ENCODE assay signal across 20 cellular contexts in the genomic region with DNA sequence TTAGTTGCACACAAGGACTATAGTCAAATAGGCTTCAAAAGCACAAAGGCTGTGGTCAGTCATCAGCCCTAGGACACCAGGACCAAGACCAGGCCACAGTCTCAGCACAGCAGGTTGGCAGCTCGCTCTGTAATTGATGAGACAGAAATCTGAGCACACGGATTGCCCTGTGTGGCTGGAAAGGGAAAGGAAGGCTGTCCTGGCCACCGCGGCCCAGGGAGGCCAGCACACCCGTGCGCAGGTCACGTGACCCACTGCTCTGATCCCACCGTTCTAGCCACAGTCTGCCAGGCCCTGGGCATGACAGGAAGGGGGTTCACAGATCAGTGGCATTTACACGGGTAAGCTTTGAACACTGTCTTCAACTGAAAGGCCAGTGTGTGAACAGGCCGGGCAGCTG. TPM values are rescaled to one million over a fixed set of nuclear protein-coding genes. Genes with fewer than 3 reads are reported as not detected.
DNase-seq lines count a peak whose midpoint lies in the region; ATAC-seq, FAIRE-seq and TF ChIP-seq lines count a peak whose summit lies in the region.
"Had no signal": no experiment of that assay in that cellular context is flagged by ENCODE, and none has a peak within 500 bp of the region (broad histone marks: within the 10 kb centered on the region; RNA-seq: fewer than 3 reads in every experiment).

No MANE protein-coding gene starts in this region.

- TF ChIP-seq RAD21 in GM12878 (IDR thresholded peaks at IDR 0.05; ENCODE audit: insufficient read depth, low read depth, low read length), result no peak

- TF ChIP-seq POLR2A in GM12878 (IDR thresholded peaks at IDR 0.05; ENCODE audit: low read depth, low read length), result no peak

- H3K23me2 ChIP-seq in H9 (ENCODE audit: insufficient read length, low read depth, low read length, poor library complexity, severe bottlenecking), result peaks cover 7% of the 10 kb centered on the region

- no peak overlapping the region for H3K56ac ChIP-seq in H9 (ENCODE audit: insufficient read length, low read depth, low read length)

- H4K20me1 ChIP-seq in H9 (ENCODE audit: control insufficient read depth, insufficient read depth, insufficient read length) (no peaks in the 10 kb centered on the region), GM12878 (ENCODE audit: control insufficient read depth, insufficient read depth) (no peaks in the 10 kb centered on the region)

- no peak overlapping the region for H3K27ac Mint-ChIP-seq in H9
- H3K27ac Mint-ChIP-seq: CD8-positive, alpha-beta T cell had no signal

- H3K36me3 ChIP-seq in GM12878 (ENCODE audit: control insufficient read depth in 2 of 2, insufficient read depth in 2 of 2, low read length in 1 of 2), result no peaks in the 10 kb centered on the region
- H3K36me3 ChIP-seq in neuronal stem cell (replicated peaks in 1 of 2; ENCODE audit: control insufficient read depth in 2 of 2, insufficient read depth in 2 of 2, low read length in 2 of 2), result no peaks in the 10 kb centered on the region
- H3K36me3 ChIP-seq in skeletal muscle tissue (ENCODE audit: control insufficient read depth in 3 of 3, insufficient read depth in 3 of 3, low read length in 3 of 3), result no peaks in the 10 kb centered on the region
- H3K36me3 ChIP-seq: BLaER1 had no signal

- no peak overlapping the region for H2BK15ac ChIP-seq in H9 (ENCODE audit: low read depth, low read length)
- H2BK15ac ChIP-seq in neuronal stem cell (ENCODE audit: low read length), result no peak overlapping the region

- H3K4me3 ChIP-seq in GM12878 (no peak overlapping the region), neuronal stem cell (ENCODE audit: low read length in 2 of 2) (no peak overlapping the region), skeletal muscle tissue (ENCODE audit: low read length in 3 of 3) (no peak overlapping the region)
- H3K4me3 ChIP-seq: BLaER1, PC-9 had no signal

- H3K4me2 ChIP-seq in H9 (ENCODE audit: insufficient read depth, insufficient read length, low read length), result no peak overlapping the region
- H3K4me2 ChIP-seq in GM12878 (ENCODE audit: control insufficient read depth, insufficient read depth), result no peak overlapping the region
- H3K4me2 ChIP-seq in neuronal stem cell (ENCODE audit: insufficient read depth, low read length, poor library complexity, severe bottlenecking), result no peak overlapping the region
- H3K4me2 ChIP-seq: BLaER1, PC-9 had no signal

- SMC1A ChIA-PET in GM12878 (lab: Charles Lee; ENCODE audit: uncharacterized antibody, unreplicated experiment), result interaction anchor here (1.0 kb wide), 1 partner anchor 54 kb away, joined by 3 read pairs; no protein-coding TSS in a partner anchor

- H3K4ac ChIP-seq in H9 (ENCODE audit: low read depth, low read length) (no peak overlapping the region), neuronal stem cell (ENCODE audit: low read length) (no peak overlapping the region)

- H3K27me3 Mint-ChIP-seq in H9 (ENCODE audit: low read depth), result peaks cover 10% of the 10 kb centered on the region

- H3K18ac ChIP-seq in H9 (ENCODE audit: insufficient read length, low read depth, low read length) (peak overlapping the region; percentile 18), neuronal stem cell (ENCODE audit: low read length) (no peak overlapping the region)

- H4K91ac ChIP-seq in H9 (ENCODE audit: insufficient read length, low read depth, low read length) (no peak overlapping the region), neuronal stem cell (ENCODE audit: low read depth, low read length, poor library complexity) (no peak overlapping the region)

- H3K4me1 ChIP-seq in H9 (ENCODE audit: insufficient read depth, low read length) (no peaks in the 10 kb centered on the region), GM12878 (ENCODE audit: control insufficient read depth, insufficient read depth, low read length) (0 out of 2 replicates have a peak, but pooled peaks cover 5% of the 10 kb centered on the region), neuronal stem cell (ENCODE audit: control insufficient read depth in 2 of 2, insufficient read depth in 1 of 2, low read depth in 1 of 2, low read length in 2 of 2) (peaks cover 4 to 5% of the 10 kb centered on the region in 2 donors), skeletal muscle tissue (ENCODE audit: control insufficient read depth in 3 of 3, insufficient read depth in 3 of 3, low read length in 3 of 3) (peaks cover 11 to 38% (median 23%) of the 10 kb centered on the region in 3 donors)

- intact Hi-C loops in GM12878 (cut with micrococcal nuclease; ENCODE audit: unreplicated experiment), result no loop called here

- CTCF ChIA-PET in GM12878 (lab: Yijun Ruan, JAX), result interaction anchor here (0.7 to 3.5 kb wide), 4 partner anchors 29 to 185 kb away, joined by 3 to 18 read pairs (median 3); no protein-coding TSS in a partner anchor

- H3K79me1 ChIP-seq in H9 (ENCODE audit: insufficient read depth, low read depth, low read length, poor library complexity, severe bottlenecking) (no peaks in the 10 kb centered on the region), neuronal stem cell (ENCODE audit: low read depth, low read length) (peaks cover 4% of the 10 kb centered on the region)

- no peak overlapping the region for H4K5ac ChIP-seq in H9 (ENCODE audit: insufficient read length, low read depth, low read length)

- peaks cover 0 to 3% of the 10 kb centered on the region in 2 experiments; a peak in 3 of 5 replicates for H3K9me3 Mint-ChIP-seq in H9
- H3K9me3 Mint-ChIP-seq: CD8-positive, alpha-beta T cell had no signal

- no peaks in the 10 kb centered on the region for H3K9me3 ChIP-seq in H9 (ENCODE audit: control insufficient read depth, low read depth, low read length)
- no peaks in the 10 kb centered on the region; the same call in 2 of the 3 replicates for H3K9me3 ChIP-seq in GM12878 (replicated peaks; ENCODE audit: control insufficient read depth, insufficient read depth, low read length)
- peaks cover 0 to 4% of the 10 kb centered on the region in 2 donors for H3K9me3 ChIP-seq in neuronal stem cell (replicated peaks in 1 of 2; ENCODE audit: control insufficient read depth in 2 of 2, insufficient read depth in 1 of 2, low read depth in 1 of 2, low read length in 2 of 2)
- H3K9me3 ChIP-seq in skeletal muscle tissue (ENCODE audit: control insufficient read depth in 3 of 3, low read length in 3 of 3), result no peaks in the 10 kb centered on the region
- H3K9me3 ChIP-seq: BLaER1 had no signal

- no peak for TF ChIP-seq EP300 in GM12878 (IDR thresholded peaks at IDR 0.05; ENCODE audit: borderline replicate concordance in 1 of 2, control insufficient read depth in 1 of 2, low read depth in 2 of 2, low read length in 2 of 2)

- no CpG with 5 or more reads among the region's 10 CpGs for WGBS in H9 (ENCODE audit: extremely low coverage, insufficient read length, low lambda C conversion rate)
- WGBS in GM12878 (ENCODE audit: insufficient coverage, insufficient replicate concordance, low lambda C conversion rate, missing lambda C conversion rate), result 57% methylated on average over 10 of the region's 10 CpGs
- WGBS in neuronal stem cell (ENCODE audit: extremely low coverage in 2 of 2, insufficient read length in 2 of 2, insufficient replicate concordance in 1 of 2), 2 donors, result no CpG with 5 or more reads among the region's 10 CpGs

- no peak overlapping the region for H3T11ph ChIP-seq in H9 (ENCODE audit: low read length)

- POLR2A ChIA-PET in GM12878 (lab: Charles Lee), result no interaction called here

- no peak for FAIRE-seq in GM12878 (lab: Jason Lieb, UNC)
- FAIRE-seq: GM12892, H54 had no signal

- no peak overlapping the region for H2AFZ ChIP-seq in H9 (ENCODE audit: low read length)
- no peak overlapping the region for H2AFZ ChIP-seq in GM12878 (ENCODE audit: control insufficient read depth, low read depth, low read length)
- H2AFZ ChIP-seq in neuronal stem cell (ENCODE audit: low read length), result no peak overlapping the region
- H2AFZ ChIP-seq: PC-9 had no signal

- no peak overlapping the region for H3K9ac ChIP-seq in H9 (ENCODE audit: extremely low read depth, insufficient read length, low read length)
- no peak overlapping the region for H3K9ac ChIP-seq in GM12878 (ENCODE audit: control insufficient read depth, insufficient read depth, low read length)
- H3K9ac ChIP-seq in neuronal stem cell (ENCODE audit: low read depth, low read length, poor library complexity), result no peak overlapping the region
- no peak overlapping the region for H3K9ac ChIP-seq in skeletal muscle tissue (ENCODE audit: low read depth in 1 of 3, low read length in 3 of 3)
- H3K9ac ChIP-seq: BLaER1 had no signal

- no peak overlapping the region for H3K4me3 Mint-ChIP-seq in H9
- H3K4me3 Mint-ChIP-seq: CD8-positive, alpha-beta T cell had no signal

- H2BK5ac ChIP-seq in H9 (ENCODE audit: insufficient read length, low read length) (no peak overlapping the region), neuronal stem cell (ENCODE audit: low read length) (no peak overlapping the region)

- no peak overlapping the region for H2BK12ac ChIP-seq in H9 (ENCODE audit: insufficient read length, low read depth, low read length)
- no peak overlapping the region for H2BK12ac ChIP-seq in neuronal stem cell (ENCODE audit: low read length)

- peaks cover 22 to 24% of the 10 kb centered on the region in 2 experiments for H3K4me1 Mint-ChIP-seq in H9

- RAD21 ChIA-PET in GM12878 (lab: Charles Lee; ENCODE audit: unreplicated experiment), result interaction anchor here (1.0 to 1.1 kb wide), 2 partner anchors 58 to 66 kb away, joined by 3 read pairs; no protein-coding TSS in a partner anchor

- DNase-seq in H9 (no peak), GM12878 (ENCODE audit: low read depth, low spot score) (no peak), neuronal stem cell (ENCODE audit: low spot score) (no peak), hippocampal formation (lab: John Stamatoyannopoulos, UW) (no peak), NCI-H82 treated with DMSO at 0.1 percent for 48 hours (lab: John Stamatoyannopoulos, UW; ENCODE audit: unreplicated experiment) (no peak), GF-D8 (lab: John Stamatoyannopoulos, UW) (no peak)
- DNase-seq: Calu3; CD8-positive, alpha-beta T cell; DMS53; EL; NCI-H1417 treated with DMSO at 0.1 percent for 48 hours; NCI-H187 treated with DMSO at 0.1 percent for 48 hours; NCI-H2227 treated with DMSO at 0.1 percent for 48 hours; NCI-H524; NCI-H82; PC-9 had no signal

- H4K8ac ChIP-seq in H9 (replicated peaks; ENCODE audit: insufficient read length, low read depth, low read length), result no peak overlapping the region
- no peak overlapping the region for H4K8ac ChIP-seq in neuronal stem cell (ENCODE audit: low read depth, low read length)

- H3K23ac ChIP-seq in H9 (ENCODE audit: insufficient read length, low read depth, low read length) (no peak overlapping the region), neuronal stem cell (ENCODE audit: low read depth, low read length, poor library complexity) (no peak overlapping the region)

- BruUV-seq in GM12878 (replicated peaks; lab: Mats Ljungman, UMichigan), result no TSS peak

- TF ChIP-seq CTCF in H9 (conservative IDR thresholded peaks at IDR 0.05), result no peak
- TF ChIP-seq CTCF in GM12878 (IDR thresholded peaks at IDR 0.05 in 2 of 3, conservative IDR thresholded peaks at IDR 0.05 in 1 of 3; ENCODE audit: control insufficient read depth in 2 of 3, extremely low read depth in 1 of 3, insufficient read depth in 1 of 3, low read depth in 3 of 3, low read length in 3 of 3), result no peak

- peaks cover 0 to 2% (median 0%) of the 10 kb centered on the region in 3 experiments; a peak in 2 of 7 replicates for H3K36me3 Mint-ChIP-seq in H9 (ENCODE audit: insufficient read depth in 1 of 3, low read depth in 3 of 3)

- H3K79me2 ChIP-seq in H9 (ENCODE audit: insufficient read depth, low read length), result no peaks in the 10 kb centered on the region
- H3K79me2 ChIP-seq in GM12878 (ENCODE audit: control insufficient read depth, insufficient read depth, low read length), result no peaks in the 10 kb centered on the region

- H2BK20ac ChIP-seq in H9 (ENCODE audit: low read depth, low read length, poor library complexity, severe bottlenecking), result no peak overlapping the region

- in situ Hi-C loops in GM12878 (cut with MboI), result no loop called here

- no peak overlapping the region for H3K27ac ChIP-seq in H9 (ENCODE audit: insufficient read length, low read depth, low read length)
- H3K27ac ChIP-seq in GM12878 (ENCODE audit: control insufficient read depth, insufficient read depth), result no peak overlapping the region
- H3K27ac ChIP-seq in neuronal stem cell (replicated peaks; ENCODE audit: low read length), result no peak overlapping the region
- peak overlapping the region; percentile 15 for H3K27ac ChIP-seq in skeletal muscle tissue (ENCODE audit: low read depth, low read length)
- H3K27ac ChIP-seq: BLaER1, PC-9 had no signal

- H2AK5ac ChIP-seq in H9 (ENCODE audit: insufficient read length, low read length), result no peak overlapping the region
- peak overlapping the region; percentile 15 for H2AK5ac ChIP-seq in neuronal stem cell (ENCODE audit: low read depth, low read length)

- H3K27me3 ChIP-seq in H9 (ENCODE audit: insufficient read depth, low read length) (peaks cover 9% of the 10 kb centered on the region; the same call in 1 of the 2 replicates), GM12878 (replicated peaks in 1 of 2; ENCODE audit: control insufficient read depth in 2 of 2, insufficient read depth in 2 of 2, low read length in 1 of 2) (peaks cover 0 to 5% of the 10 kb centered on the region in 2 experiments; a peak in 2 of 4 replicates), neuronal stem cell (ENCODE audit: control insufficient read depth in 3 of 3, insufficient read depth in 3 of 3, low read depth in 1 of 3, low read length in 3 of 3) (peaks cover 2 to 9% (median 9%) of the 10 kb centered on the region in 3 experiments), skeletal muscle tissue (ENCODE audit: control insufficient read depth in 3 of 3, insufficient read depth in 3 of 3, low read length in 3 of 3) (no peaks in the 10 kb centered on the region)

- H2BK120ac ChIP-seq in H9 (ENCODE audit: low read depth, low read length, poor library complexity, severe bottlenecking) (no peak overlapping the region), neuronal stem cell (ENCODE audit: low read depth, low read length) (no peak overlapping the region)

- no peak overlapping the region; the same call in 1 of the 2 replicates for H3K14ac ChIP-seq in H9 (ENCODE audit: insufficient read depth, low read length)
- no peak overlapping the region for H3K14ac ChIP-seq in neuronal stem cell (ENCODE audit: low read length)

- ATAC-seq in GM12878, result no peak
- ATAC-seq: CD8-positive, alpha-beta T cell had no signal

RNA-seq across cellular contexts. Expression of a gene that starts 3.4 kb away (rescaled TPM):
- total RNA-seq in H9 (2021), result 14.1 and 15.8 TPM in 2 replicates
- total RNA-seq in GM12878 (2013; cell fraction: nucleolus; rRNA removed), result 103 and 112 TPM in 2 replicates
- total RNA-seq in GM12878 (2014; rRNA removed), result 29.8 and 34.2 TPM in 2 replicates
- total RNA-seq in GM12878 (2014; rRNA removed; fragmentation: Illumina TruSeq; extraction: Trizol), result 34.8 and 49.1 TPM in 2 replicates
- 53.7 and 61.7 TPM in 2 replicates for total RNA-seq in GM12878 (2021)
- 1.2 TPM for polyA plus RNA-seq in GM12878 (2011; ENCODE audit: low read depth)
- 18.7 and 20.8 TPM in 2 replicates for polyA plus RNA-seq in GM12878 (2011; rRNA removed)
- polyA plus RNA-seq in GM12878 (2011; cell fraction: cytosol; rRNA removed), result 18.2 and 23.2 TPM in 2 replicates
- polyA plus RNA-seq in GM12878 (2011; cell fraction: nucleus; rRNA removed), result 49.5 and 63.8 TPM in 2 replicates
- polyA plus RNA-seq in GM12878 (2012), result 1.8 and 2.1 TPM in 2 replicates
- 39.9 and 41.4 TPM in 2 replicates for polyA plus RNA-seq in GM12878 (2014; fragmentation: Illumina TruSeq; extraction: Trizol)
- 1 to 10 TPM; 5.7 to 9.0 TPM for polyA plus RNA-seq in GM12878 (2014; fragmentation: Nextera tagmentation; extraction: Ambion mirVana)
- polyA plus RNA-seq in GM12878 (2014; rRNA removed), result 31.8 and 39.0 TPM in 2 replicates
- polyA plus RNA-seq in GM12878 (2016; fragmentation: Nextera tagmentation; extraction: Ambion mirVana), result 10 to 100 TPM in 1 of 2 experiments, 1 to 10 TPM in 1; 6.6 to 14.9 TPM
- 27.3 and 33.8 TPM in 2 replicates for polyA minus RNA-seq in GM12878 (2011; rRNA and poly(A)+ RNA removed)
- 14.4 and 17.5 TPM in 2 replicates for polyA minus RNA-seq in GM12878 (2011; cell fraction: cytosol; rRNA and poly(A)+ RNA removed)
- 21.9 and 30.1 TPM in 2 replicates for polyA minus RNA-seq in GM12878 (2011; cell fraction: nucleus; rRNA and poly(A)+ RNA removed)
- polyA plus RNA-seq in neuronal stem cell (2013, experiment 1 of 2), result 5.9 TPM
- 6.1 TPM for polyA plus RNA-seq in neuronal stem cell (2013, experiment 2 of 2)
- total RNA-seq in skeletal muscle tissue, result 16.2 TPM
